21 cellular contexts compared by ENCODE assay signal in genomic region chr6:143096403-143096802, GRCh38.
"Had no signal": no experiment of that assay in that cellular context is flagged by ENCODE, and none has a peak within 500 bp of the region (broad histone marks: within the 10 kb centered on the region; RNA-seq: fewer than 3 reads in every experiment).

No MANE protein-coding gene starts in this region.

- DNase-seq: Kasumi-1, MM.1S, NCI-H1092 treated with DMSO at 0.1 percent for 48 hours, NCI-H1436, NCI-H187, NCI-H2029, NCI-H2081 treated with DMSO at 0.1 percent for 48 hours, NCI-H2171, NCI-H226, NCI-H446, NCI-H510A, NCI-H524 treated with DMSO at 0.1 percent for 48 hours, NCI-H69, NCI-H774, PC-3, SHP77, SK-N-SH, SW 1271 had no signal

- FAIRE-seq: HTR-8/SVneo, K562 had no signal

- ATAC-seq: K562, Panc1, PC-3 had no signal
